In genomic region chr19:55270172-55270942, GRCh38 we compare ENCODE assay signal across 1 cellular context.
A peak's percentile ranks its signal among the peaks of the same experiment; 100 is the strongest.
TF ChIP-seq lines count a peak whose summit lies in the region.

No MANE protein-coding gene starts in this region.

TF ChIP-seq in K562, 482 proteins besides CTCF, POLR2A, EP300 and RAD21 (continued from another document and continues in another):
- TF ChIP-seq KLF1 (tag; IDR thresholded peaks at IDR 0.05) (0 out of 2 replicates have a peak, but pooled peaks have one; percentile 29), MTA2 (IDR thresholded peaks at IDR 0.05; ENCODE audit: low read depth) (no peak), MBD1 (CRISPR knock-in tag; IDR thresholded peaks at IDR 0.05) (peak; percentile 79; the same call in 1 of the 2 replicates), CC2D1A (IDR thresholded peaks at IDR 0.05) (no peak), POLR2G (IDR thresholded peaks at IDR 0.05; ENCODE audit: low read depth, low read length) (peak; percentile 62), SMARCA5 (IDR thresholded peaks at IDR 0.05) (peak; percentile 83), ZNF639 (CRISPR knock-in tag; conservative IDR thresholded peaks at IDR 0.05 in 1 of 2, IDR thresholded peaks at IDR 0.05 in 1 of 2) (no peak), RNF219 (CRISPR knock-in tag; IDR thresholded peaks at IDR 0.05) (no peak), NFIX (CRISPR knock-in tag; IDR thresholded peaks at IDR 0.05; ENCODE audit: low read depth) (no peak), ZNF175 (CRISPR knock-in tag; IDR thresholded peaks at IDR 0.05; ENCODE audit: low read depth) (peak; percentile 89), HBP1 (CRISPR knock-in tag; IDR thresholded peaks at IDR 0.05) (peak; percentile 91; the same call in 1 of the 2 replicates), E2F3 (CRISPR knock-in tag; IDR thresholded peaks at IDR 0.05) (peak; percentile 11; the same call in 1 of the 2 replicates), E2F4 (CRISPR knock-in tag; IDR thresholded peaks at IDR 0.05; ENCODE audit: low read depth) (no peak), KDM1A (IDR thresholded peaks at IDR 0.05) (peak in 1 of 2 experiments; percentile 64; a peak in 1 of 4 replicates), TFAP4 (CRISPR knock-in tag; IDR thresholded peaks at IDR 0.05; ENCODE audit: borderline replicate concordance) (peak; percentile 70; the same call in 1 of the 2 replicates), ILF3 (IDR thresholded peaks at IDR 0.05; ENCODE audit: borderline replicate concordance) (no peak), OTX1 (CRISPR knock-in tag; IDR thresholded peaks at IDR 0.05) (peak; percentile 88; the same call in 1 of the 2 replicates), SMAD3 (CRISPR knock-in tag; conservative IDR thresholded peaks at IDR 0.05) (no peak; the same call in 1 of the 2 replicates), ETV1 (tag; conservative IDR thresholded peaks at IDR 0.05; ENCODE audit: low read depth) (peak; percentile 72; the same call in 1 of the 2 replicates), REST (CRISPR knock-in tag; IDR thresholded peaks at IDR 0.05; ENCODE audit: low read depth) (peak; percentile 58; the same call in 1 of the 2 replicates), ZNF512 (tag; IDR thresholded peaks at IDR 0.05) (no peak), BRD4 (IDR thresholded peaks at IDR 0.05) (peak; percentile 60; the same call in 1 of the 2 replicates), FOXK2 (conservative IDR thresholded peaks at IDR 0.05 in 1 of 2, IDR thresholded peaks at IDR 0.05 in 1 of 2; ENCODE audit: low read depth in 2 of 2) (no peak), ZNF584 (CRISPR knock-in tag; IDR thresholded peaks at IDR 0.05; ENCODE audit: low read depth) (peak; percentile 88), RBM22 (IDR thresholded peaks at IDR 0.05; ENCODE audit: low read depth, low read length, poor library complexity, severe bottlenecking) (no peak), FOXK1 (CRISPR knock-in tag; IDR thresholded peaks at IDR 0.05; ENCODE audit: borderline replicate concordance) (0 out of 2 replicates have a peak, but pooled peaks have one; percentile 20), NFRKB (IDR thresholded peaks at IDR 0.05; ENCODE audit: low read depth) (peak; percentile 44; the same call in 1 of the 2 replicates), NEUROD1 (IDR thresholded peaks at IDR 0.05; ENCODE audit: borderline replicate concordance, low read depth, low read length, partially characterized antibody) (peak; percentile 32), ZNF224 (CRISPR knock-in tag; IDR thresholded peaks at IDR 0.05) (no peak), DPF2 (IDR thresholded peaks at IDR 0.05) (peak; percentile 74), HNRNPUL1 (IDR thresholded peaks at IDR 0.05; ENCODE audit: low read length) (no peak), FOXJ2 (tag; IDR thresholded peaks at IDR 0.05) (no peak), ZBED1 (IDR thresholded peaks at IDR 0.05) (no peak), GMEB1 (CRISPR knock-in tag; IDR thresholded peaks at IDR 0.05) (0 out of 2 replicates have a peak, but pooled peaks have one; percentile 21), ELF1 (tag; IDR thresholded peaks at IDR 0.05) (no peak), ZNF143 (CRISPR knock-in tag; IDR thresholded peaks at IDR 0.05) (peak; percentile 45; the same call in 1 of the 2 replicates), PHTF2 (CRISPR knock-in tag; IDR thresholded peaks at IDR 0.05) (no peak), ZNF197 (CRISPR knock-in tag; IDR thresholded peaks at IDR 0.05; ENCODE audit: low read depth) (peak; percentile 68; the same call in 1 of the 2 replicates), ZNF76 (CRISPR knock-in tag; IDR thresholded peaks at IDR 0.05; ENCODE audit: borderline replicate concordance) (peak; percentile 69; the same call in 1 of the 2 replicates), NR2C1 (IDR thresholded peaks at IDR 0.05) (peak; percentile 47; the same call in 1 of the 2 replicates), NR2C1 (tag; IDR thresholded peaks at IDR 0.05) (peak; percentile 64; the same call in 1 of the 2 replicates), ZNF239 (CRISPR knock-in tag; IDR thresholded peaks at IDR 0.05) (peak; percentile 31; the same call in 1 of the 2 replicates), ZFP91 (CRISPR knock-in tag; IDR thresholded peaks at IDR 0.05) (no peak), ZSCAN32 (CRISPR knock-in tag; IDR thresholded peaks at IDR 0.05) (peak; percentile 49; the same call in 1 of the 2 replicates), SMAD1 (IDR thresholded peaks at IDR 0.05; ENCODE audit: low read depth, low read length, partially characterized antibody) (peak; percentile 24), SNIP1 (IDR thresholded peaks at IDR 0.05; ENCODE audit: low read depth) (no peak), GABPA (tag; conservative IDR thresholded peaks at IDR 0.05; ENCODE audit: low read depth) (peak; percentile 54)
